Comparison of ENCODE assay signal across 13 cellular contexts in genomic region chr5:172696171-172696849, GRCh38. TPM values are rescaled to one million over a fixed set of nuclear protein-coding genes. Genes with fewer than 3 reads are reported as not detected.
DNase-seq lines count a peak whose midpoint lies in the region; ATAC-seq and TF ChIP-seq lines count a peak whose summit lies in the region.
"Had no signal": no experiment of that assay in that cellular context is flagged by ENCODE, and none has a peak within 500 bp of the region (broad histone marks: within the 10 kb centered on the region; RNA-seq: fewer than 3 reads in every experiment).

No MANE protein-coding gene starts in this region.

- H3K4ac ChIP-seq in IMR-90 (ENCODE audit: low read depth, low read length) (no peak overlapping the region), mesenchymal stem cell (ENCODE audit: low read depth in 1 of 2, low read length in 2 of 2) (no peak overlapping the region)

- TF ChIP-seq POLR2A in IMR-90 (IDR thresholded peaks at IDR 0.05; ENCODE audit: low read depth, low read length) (no peak), suprapubic skin (IDR thresholded peaks at IDR 0.05) (no peak)

- no peak overlapping the region for H3K56ac ChIP-seq in IMR-90 (ENCODE audit: extremely low read depth, insufficient read depth, low read length)

- H2BK15ac ChIP-seq in IMR-90 (ENCODE audit: low read depth, low read length) = no peak overlapping the region
- no peak overlapping the region for H2BK15ac ChIP-seq in mesenchymal stem cell (ENCODE audit: low read depth, poor library complexity, severe bottlenecking)

- H4K91ac ChIP-seq in IMR-90 (ENCODE audit: insufficient read depth, low read depth, low read length) (no peak overlapping the region), mesenchymal stem cell (ENCODE audit: low read length) (no peak overlapping the region)

- no peak for TF ChIP-seq EP300 in suprapubic skin (IDR thresholded peaks at IDR 0.05)

- H2BK12ac ChIP-seq in mesenchymal stem cell (ENCODE audit: low read length in 2 of 2) = peak overlapping the region in 1 of 2 experiments; percentile 61

- peaks cover 3% of the 10 kb centered on the region; the same call in 1 of the 2 replicates for H3K9me1 ChIP-seq in IMR-90 (ENCODE audit: insufficient read depth, low read length)

- in situ Hi-C loops in IMR-90 (cut with MboI; ENCODE audit: low sequenced_read_pairs) = loop anchor here (5.0 kb wide), 1 partner anchor 219 kb away; no protein-coding TSS in a partner anchor

- POLR2A ChIA-PET in IMR-90 (lab: Charles Lee; ENCODE audit: unreplicated experiment) = no interaction called here

- H3K9me3 ChIP-seq in IMR-90 (ENCODE audit: control insufficient read depth, insufficient read depth, low read length) (no peaks in the 10 kb centered on the region), mesenchymal stem cell (ENCODE audit: control insufficient read depth, low read length) (no peaks in the 10 kb centered on the region), suprapubic skin (no peaks in the 10 kb centered on the region)

- H3K23ac ChIP-seq in IMR-90 (ENCODE audit: low read depth, low read length) (no peak overlapping the region), mesenchymal stem cell (ENCODE audit: low read length in 2 of 2) (no peak overlapping the region)

- H4K8ac ChIP-seq in IMR-90 (ENCODE audit: low read depth in 2 of 2, low read length in 2 of 2) (no peak overlapping the region; a peak in 1 of 4 replicates), mesenchymal stem cell (ENCODE audit: low read length) (peak overlapping the region; percentile 73)

- CTCF ChIA-PET in IMR-90 (lab: Yijun Ruan, JAX) = interaction anchor here (0.8 to 4.4 kb wide), 6 partner anchors 31 to 278 kb away, joined by 3 to 24 read pairs (median 4); no protein-coding TSS in a partner anchor

- H3K14ac ChIP-seq in IMR-90 (replicated peaks; ENCODE audit: low read depth, low read length) (no peak overlapping the region), mesenchymal stem cell (ENCODE audit: low read length in 2 of 2) (no peak overlapping the region)

- H3K27ac Mint-ChIP-seq in CD14-positive monocyte = peak overlapping the region in 1 of 7 donors; percentile 92
- H3K27ac Mint-ChIP-seq: stimulated activated naive CD8-positive, alpha-beta T cell treated with anti-CD3 and anti-CD28 coated beads, Interleukin-15, Interleukin-2, amounts not matched to agents 100 ng/mL and 50 ng/mL, for 24 hours had no signal

- no peak for ATAC-seq in IMR-90 (ENCODE audit: low read depth)
- ATAC-seq in GM18502 (IDR thresholded peaks at IDR 0.05; ENCODE audit: poor library complexity, unreplicated experiment) = no peak

- DNase-seq in IMR-90 = no peak
- DNase-seq in coronary artery (ENCODE audit: low spot score) = peak; percentile 90
- no peak for DNase-seq in mesenchymal stem cell
- no peak for DNase-seq in suprapubic skin (ENCODE audit: low spot score in 2 of 2)
- no peak for DNase-seq in AML-193 (lab: John Stamatoyannopoulos, UW)
- no peak for DNase-seq in DMS 273 treated with DMSO at 0.1 percent for 48 hours (lab: John Stamatoyannopoulos, UW)
- DNase-seq in CD14-positive monocyte (ENCODE audit: low spot score) = no peak
- DNase-seq: activated T-cell treated with anti-CD3 and anti-CD28 coated beads, Interleukin-2, amount 50 U/mL, for 48 hours; DMS79 treated with DMSO at 0.1 percent for 48 hours; NCI-H187 treated with DMSO at 0.1 percent for 48 hours had no signal

- peak overlapping the region; percentile 100 for H2AFZ ChIP-seq in IMR-90 (replicated peaks; ENCODE audit: low read length, poor library complexity)
- no peak overlapping the region for H2AFZ ChIP-seq in mesenchymal stem cell (ENCODE audit: low read depth, low read length)

- no peak overlapping the region for H4K5ac ChIP-seq in IMR-90 (ENCODE audit: low read depth, low read length)

- no peak overlapping the region for H2AK5ac ChIP-seq in IMR-90 (ENCODE audit: low read depth, low read length)
- no peak overlapping the region for H2AK5ac ChIP-seq in mesenchymal stem cell (ENCODE audit: low read length, severe bottlenecking)

- no TSS peak for BruUV-seq in IMR-90 (replicated peaks; lab: Mats Ljungman, UMichigan)

- H3K4me2 ChIP-seq in IMR-90 (ENCODE audit: low read depth, low read length) (no peak overlapping the region), mesenchymal stem cell (ENCODE audit: low read length, poor library complexity, severe bottlenecking) (no peak overlapping the region)

- H3K79me1 ChIP-seq in IMR-90 (ENCODE audit: low read depth in 1 of 2, low read length in 2 of 2) = no peaks in the 10 kb centered on the region
- H3K79me1 ChIP-seq in mesenchymal stem cell (replicated peaks; ENCODE audit: low read length, poor library complexity, severe bottlenecking) = no peaks in the 10 kb centered on the region

- dilution Hi-C loops in IMR-90 (cut with HindIII; ENCODE audit: low sequenced_read_pairs, unreplicated experiment) = no loop called here

- WGBS in IMR-90 (ENCODE audit: extremely low coverage in 2 of 2, insufficient read length in 1 of 2), 2 experiments = 66% methylated on average over 4 of the region's 20 CpGs; no CpG with 5 or more reads in 1 of the 2 experiments
- WGBS in mesenchymal stem cell = 95% methylated on average over 19 of the region's 20 CpGs
- WGBS in suprapubic skin = 29% methylated on average over 8 of the region's 20 CpGs

- H3K18ac ChIP-seq in IMR-90 (ENCODE audit: low read depth, low read length) (no peak overlapping the region), mesenchymal stem cell (ENCODE audit: low read depth in 1 of 2, low read length in 2 of 2) (peak overlapping the region in 1 of 2 experiments; percentile 14)

- no peak overlapping the region for H3K4me3 Mint-ChIP-seq in CD14-positive monocyte

- no peak for TF ChIP-seq CTCF in IMR-90 (conservative IDR thresholded peaks at IDR 0.05; ENCODE audit: low read depth, low read length)
- no peak for TF ChIP-seq CTCF in coronary artery (IDR thresholded peaks at IDR 0.05)
- TF ChIP-seq CTCF in suprapubic skin (IDR thresholded peaks at IDR 0.05) = no peak
- no peak for TF ChIP-seq CTCF in CD14-positive monocyte (IDR thresholded peaks at IDR 0.05)

- no peaks in the 10 kb centered on the region for H4K20me1 ChIP-seq in IMR-90 (ENCODE audit: insufficient read depth, low read length)

- H3K36me3 Mint-ChIP-seq in CD14-positive monocyte = peaks cover 0 to 2% of the 10 kb centered on the region in 2 donors

- no peak overlapping the region for H2BK20ac ChIP-seq in IMR-90 (ENCODE audit: low read depth, low read length)

- intact Hi-C loops in IMR-90 (cut with micrococcal nuclease) (loop anchor here (5.0 kb wide), 1 partner anchor 34 kb away; no protein-coding TSS in a partner anchor), CD14-positive monocyte (cut with micrococcal nuclease) (loop anchor here (2.0 to 5.0 kb wide), 2 partner anchors 218 to 219 kb away; no protein-coding TSS in a partner anchor)

- H2BK120ac ChIP-seq in IMR-90 (ENCODE audit: low read depth, low read length) (0 out of 2 replicates have a peak overlapping the region, but pooled peaks have one; percentile 96), mesenchymal stem cell (ENCODE audit: low read depth, low read length) (no peak overlapping the region)

- no peak overlapping the region for H3K9ac ChIP-seq in IMR-90 (ENCODE audit: low read depth, low read length)
- H3K9ac ChIP-seq in mesenchymal stem cell (ENCODE audit: low read length) = peak overlapping the region; percentile 86

- H3K4me1 ChIP-seq in IMR-90 (ENCODE audit: control insufficient read depth, insufficient read depth, low read length) = peaks cover 5% of the 10 kb centered on the region; the same call in 1 of the 2 replicates
- peaks cover 14% of the 10 kb centered on the region for H3K4me1 ChIP-seq in mesenchymal stem cell (ENCODE audit: control insufficient read depth, insufficient read depth, low read depth, low read length)
- H3K4me1 ChIP-seq in suprapubic skin = peaks cover 37% of the 10 kb centered on the region

- peaks cover 10 to 18% (median 14%) of the 10 kb centered on the region in 3 donors for H3K27me3 Mint-ChIP-seq in CD14-positive monocyte (ENCODE audit: low read depth in 3 of 3)

- TF ChIP-seq RAD21 in IMR-90 (IDR thresholded peaks at IDR 0.05; ENCODE audit: low read length) = no peak

- H3K9me3 Mint-ChIP-seq in CD14-positive monocyte = peaks cover 0 to 6% (median 0%) of the 10 kb centered on the region in 7 donors
- H3K9me3 Mint-ChIP-seq: stimulated activated naive CD8-positive, alpha-beta T cell treated with anti-CD3 and anti-CD28 coated beads, Interleukin-15, Interleukin-2, amounts not matched to agents 100 ng/mL and 50 ng/mL, for 24 hours had no signal

- H3K27ac ChIP-seq in IMR-90 (ENCODE audit: insufficient read depth, low read length) = no peak overlapping the region
- H3K27ac ChIP-seq in coronary artery = peak overlapping the region; percentile 51 to 87
- no peak overlapping the region for H3K27ac ChIP-seq in mesenchymal stem cell (ENCODE audit: low read length, poor library complexity, severe bottlenecking)
- H3K27ac ChIP-seq in suprapubic skin = peak overlapping the region; percentile 75
- H3K27ac ChIP-seq: cardiac muscle cell had no signal

- H3K36me3 ChIP-seq in IMR-90 (ENCODE audit: control insufficient read depth, insufficient read depth, low read length) = no peaks in the 10 kb centered on the region
- no peaks in the 10 kb centered on the region for H3K36me3 ChIP-seq in mesenchymal stem cell (ENCODE audit: control insufficient read depth in 1 of 2, insufficient read depth in 2 of 2, low read depth in 1 of 2, low read length in 2 of 2)
- no peaks in the 10 kb centered on the region for H3K36me3 ChIP-seq in suprapubic skin
- H3K36me3 ChIP-seq: cardiac muscle cell had no signal

- no peak overlapping the region for H3K4me3 ChIP-seq in IMR-90 (ENCODE audit: insufficient read depth, low read depth, low read length)
- peak overlapping the region; percentile 79 for H3K4me3 ChIP-seq in coronary artery
- H3K4me3 ChIP-seq in mesenchymal stem cell (ENCODE audit: insufficient read depth in 1 of 2, low read depth in 1 of 2, low read length in 2 of 2) = peak overlapping the region in 1 of 2 experiments; percentile 95
- H3K4me3 ChIP-seq in suprapubic skin = peak overlapping the region; percentile 71
- H3K4me3 ChIP-seq: cardiac muscle cell had no signal

- peak overlapping the region; percentile 95 for H2AK9ac ChIP-seq in IMR-90 (replicated peaks; ENCODE audit: low read depth, low read length, poor library complexity)

- peaks cover 13% of the 10 kb centered on the region for H3K4me1 Mint-ChIP-seq in CD14-positive monocyte

- no peak overlapping the region for H2BK5ac ChIP-seq in IMR-90 (ENCODE audit: low read depth, low read length, poor library complexity, severe bottlenecking)
- no peak overlapping the region for H2BK5ac ChIP-seq in mesenchymal stem cell (ENCODE audit: low read depth, low read length, poor library complexity, severe bottlenecking)

- H3K27me3 ChIP-seq in IMR-90 (ENCODE audit: control insufficient read depth, insufficient read depth, low read length) = peaks cover 18% of the 10 kb centered on the region
- H3K27me3 ChIP-seq in mesenchymal stem cell (ENCODE audit: control insufficient read depth in 1 of 2, insufficient read depth in 1 of 2, low read length in 2 of 2) = peaks cover 22 to 24% of the 10 kb centered on the region in 2 experiments
- no peaks in the 10 kb centered on the region for H3K27me3 ChIP-seq in suprapubic skin
- H3K27me3 ChIP-seq: cardiac muscle cell had no signal

RNA-seq across cellular contexts. Expression of gene NEURL1B, which starts 55.2 kb away (rescaled TPM):
- total RNA-seq in IMR-90 (2012; rRNA removed) = 1.8 and 1.9 TPM in 2 replicates
- 2.6 and 2.8 TPM in 2 replicates for polyA plus RNA-seq in IMR-90 (2012; rRNA removed)
- polyA plus RNA-seq in IMR-90 (2012; cell fraction: cytosol; rRNA removed) = 1.6 and 1.9 TPM in 2 replicates
- polyA plus RNA-seq in IMR-90 (2012; cell fraction: nucleus; rRNA removed; ENCODE audit: low replicate concordance) = 3.9 and 5.7 TPM in 2 replicates
- polyA plus RNA-seq in mesenchymal stem cell (2013, experiment 1 of 2) = 2.0 TPM
- 1.8 TPM for polyA plus RNA-seq in mesenchymal stem cell (2013, experiment 2 of 2)
- total RNA-seq in suprapubic skin = 10 to 100 TPM; 18.5 to 40.9 (median 30.4) TPM
- polyA plus RNA-seq in CD14-positive monocyte = not detected

Comparison
In these comparisons a context has a peak if more than half of its experiments do, and no peak if none do; other contexts are left out.
1. H3K27ac ChIP-seq: peak in coronary artery (2 of 2) and suprapubic skin (single experiment); none in IMR-90 (single experiment) and mesenchymal stem cell (single experiment).